25 cellular contexts compared by ENCODE assay signal in the genomic region with DNA sequence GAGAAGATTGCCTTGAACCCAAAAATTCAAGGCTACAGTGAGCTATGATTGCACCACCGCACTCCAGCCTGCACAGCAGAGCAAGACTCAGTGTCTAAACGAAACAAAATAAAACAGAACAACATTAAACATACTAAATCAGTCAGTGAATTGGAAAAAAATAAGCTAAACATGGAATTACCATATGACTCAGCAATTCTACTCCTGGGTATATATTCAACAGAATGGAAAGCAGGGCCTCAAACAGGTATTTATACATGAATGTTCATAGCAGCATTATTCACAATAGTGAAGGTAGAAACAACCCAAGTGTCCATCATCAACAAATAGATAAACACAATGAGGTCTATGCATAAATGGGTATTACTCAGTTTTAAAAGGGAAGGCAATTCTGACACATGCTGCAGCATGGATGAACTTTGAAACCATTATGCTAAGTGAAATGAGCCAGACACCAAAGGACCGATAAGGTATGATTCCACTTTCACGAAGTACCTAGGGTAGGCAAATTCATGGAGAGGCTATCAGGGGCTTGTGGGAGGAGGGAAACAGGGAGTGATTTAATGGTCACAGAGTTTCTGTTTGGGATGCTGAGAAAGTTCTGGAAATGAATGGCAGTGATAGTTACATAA. TPM values are rescaled to one million over a fixed set of nuclear protein-coding genes. Genes with fewer than 3 reads are reported as not detected.
"Had no signal": no experiment of that assay in that cellular context is flagged by ENCODE, and none has a peak within 500 bp of the region (broad histone marks: within the 10 kb centered on the region; RNA-seq: fewer than 3 reads in every experiment).

No MANE protein-coding gene starts in this region.

- H3K27ac Mint-ChIP-seq: activated CD8-positive, alpha-beta memory T cell treated with anti-CD3 and anti-CD28 coated beads, Interleukin-2, amount 10 ng/mL, durations not matched to agents 7 days and 5 days; activated naive CD4-positive, alpha-beta T cell treated with anti-CD3 and anti-CD28 coated beads, Interleukin-2, amount 50 U/mL, for 24 hours; activated T-cell treated with anti-CD3 and anti-CD28 coated beads, Interleukin-2, amount 50 U/mL, for 24 hours; activated T-helper 1 cell treated with anti-CD3 and anti-CD28 coated beads, Interleukin-12 subunit alpha, Interleukin-12 subunit beta, Interleukin-2, Interleukin-4 antibody, amounts not matched to agents 30 ng/mL and 10 ng/mL and 1 ng/mL, durations not matched to agents 14 hours and 24 hours and 36 hours; T-cell had no signal

- H3K4me1 Mint-ChIP-seq: activated CD8-positive, alpha-beta memory T cell treated with anti-CD3 and anti-CD28 coated beads, Interleukin-2, amount 10 ng/mL, durations not matched to agents 7 days and 5 days; activated naive CD4-positive, alpha-beta T cell treated with anti-CD3 and anti-CD28 coated beads, Interleukin-2, amount 50 U/mL, for 24 hours; T-cell had no signal

- H3K9me3 Mint-ChIP-seq: activated naive CD4-positive, alpha-beta T cell treated with anti-CD3 and anti-CD28 coated beads, Interleukin-2, amount 50 U/mL, for 24 hours; activated T-helper 1 cell treated with anti-CD3 and anti-CD28 coated beads, Interleukin-12 subunit alpha, Interleukin-12 subunit beta, Interleukin-2, Interleukin-4 antibody, amounts not matched to agents 30 ng/mL and 10 ng/mL and 1 ng/mL, durations not matched to agents 14 hours and 24 hours and 36 hours had no signal

- H3K27me3 Mint-ChIP-seq: activated CD8-positive, alpha-beta memory T cell treated with anti-CD3 and anti-CD28 coated beads, Interleukin-2, amount 10 ng/mL, durations not matched to agents 7 days and 5 days; activated T-cell treated with anti-CD3 and anti-CD28 coated beads, Interleukin-2, amount 50 U/mL, for 24 hours; T-cell had no signal

- ATAC-seq: activated CD4-positive, CD25-positive, alpha-beta regulatory T cell treated with anti-CD3 and anti-CD28 coated beads, Interleukin-2, amount 50 U/mL, for 24 hours; activated CD8-positive, alpha-beta memory T cell treated with anti-CD3 and anti-CD28 coated beads, Interleukin-2, amount 10 ng/mL, durations not matched to agents 7 days and 5 days; T-cell had no signal

- H3K36me3 Mint-ChIP-seq: activated CD8-positive, alpha-beta memory T cell treated with anti-CD3 and anti-CD28 coated beads, Interleukin-2, amount 10 ng/mL, durations not matched to agents 7 days and 5 days; activated naive CD4-positive, alpha-beta T cell treated with anti-CD3 and anti-CD28 coated beads, Interleukin-2, amount 50 U/mL, for 24 hours; T-cell had no signal

- DNase-seq: activated CD4-positive, alpha-beta T cell treated with anti-CD3 and anti-CD28 coated beads for 4 hours; activated CD4-positive, alpha-beta T cell treated with anti-CD3 and anti-CD28 coated beads, Interleukin-2, amount 50 U/mL, for 48 hours; activated CD8-positive, alpha-beta memory T cell treated with anti-CD3 and anti-CD28 coated beads, Interleukin-2, amount 10 ng/mL, durations not matched to agents 7 days and 5 days; activated effector memory CD4-positive, alpha-beta T cell treated with Interleukin-2 at 50 U/mL for 16 hours; activated naive CD4-positive, alpha-beta T cell; activated T-cell treated with anti-CD3 and anti-CD28 coated beads, Interleukin-2, amount 50 U/mL, for 24 hours; aorta; caudate nucleus; Kasumi-1; KBM-7; NCI-H1105 treated with DMSO at 0.1 percent for 48 hours; NCI-H146; NCI-H1930; NCI-H2171; NCI-H2227 treated with DMSO at 0.1 percent for 48 hours; NCI-H446 treated with DMSO at 0.1 percent for 48 hours; NCI-H524 treated with DMSO at 0.1 percent for 48 hours; NCI-H82; PC-9; SHP77 treated with DMSO at 0.1 percent for 48 hours; T-cell; T-helper 2 cell had no signal

- H3K4me3 Mint-ChIP-seq: activated CD8-positive, alpha-beta memory T cell treated with anti-CD3 and anti-CD28 coated beads, Interleukin-2, amount 10 ng/mL, durations not matched to agents 7 days and 5 days; activated naive CD4-positive, alpha-beta T cell treated with anti-CD3 and anti-CD28 coated beads, Interleukin-2, amount 50 U/mL, for 24 hours; activated T-cell treated with anti-CD3 and anti-CD28 coated beads, Interleukin-2, amount 50 U/mL, for 24 hours; activated T-helper 1 cell treated with anti-CD3 and anti-CD28 coated beads, Interleukin-12 subunit alpha, Interleukin-12 subunit beta, Interleukin-2, Interleukin-4 antibody, amounts not matched to agents 30 ng/mL and 10 ng/mL and 1 ng/mL, durations not matched to agents 14 hours and 24 hours and 36 hours; T-cell had no signal

RNA-seq across cellular contexts. Expression of gene NTM, which starts 15.5 kb away (rescaled TPM):
- total RNA-seq: activated CD8-positive, alpha-beta memory T cell treated with anti-CD3 and anti-CD28 coated beads, Interleukin-2, amount 10 ng/mL, durations not matched to agents 7 days and 5 days; activated T-helper 1 cell treated with anti-CD3 and anti-CD28 coated beads, Interleukin-12 subunit alpha, Interleukin-12 subunit beta, Interleukin-2, Interleukin-4 antibody, amounts not matched to agents 30 ng/mL and 10 ng/mL and 1 ng/mL, durations not matched to agents 14 hours and 24 hours and 36 hours; PC-9; T-cell had no signal
